Comparison of ENCODE assay signal across 1 cellular context in the genomic region with DNA sequence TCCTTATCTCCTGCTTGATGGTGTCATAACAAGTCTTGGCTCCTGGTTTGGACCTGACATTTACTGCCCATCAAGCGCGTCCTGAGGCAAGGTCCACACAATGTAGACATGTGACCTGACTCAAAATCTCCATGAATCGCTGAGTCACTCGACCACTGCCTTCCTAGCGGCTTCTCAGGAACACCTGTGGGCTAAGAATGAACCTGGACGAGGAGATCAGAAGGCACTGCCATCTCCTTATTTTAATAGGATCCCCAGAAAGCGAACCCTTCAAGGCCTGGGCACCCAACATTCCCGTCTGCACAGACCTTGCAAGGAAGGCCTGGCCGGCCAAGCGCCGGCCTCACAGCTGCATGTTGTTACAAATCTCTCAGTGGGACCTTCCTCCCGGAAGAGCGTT.
TF ChIP-seq lines count a peak whose summit lies in the region.

No MANE protein-coding gene starts in this region.

TF ChIP-seq in H1, 55 proteins besides CTCF, POLR2A, EP300 and RAD21:
- TF ChIP-seq JUN (IDR thresholded peaks at IDR 0.05; ENCODE audit: low read depth, low read length) (no peak), SP1 (IDR thresholded peaks at IDR 0.05; ENCODE audit: low read depth, low read length) (no peak), FOSL1 (IDR thresholded peaks at IDR 0.05; ENCODE audit: insufficient read depth, low read depth, low read length) (no peak), CBX8 (IDR thresholded peaks at IDR 0.05; ENCODE audit: borderline replicate concordance, low read depth, low read length) (no peak), SUZ12 (IDR thresholded peaks at IDR 0.05; ENCODE audit: low read length) (no peak), TAF7 (optimal IDR thresholded peaks at IDR 0.05; ENCODE audit: borderline replicate concordance, low read depth, low read length) (no peak), MAFK (IDR thresholded peaks at IDR 0.05; ENCODE audit: low read depth, low read length) (no peak), JUND (IDR thresholded peaks at IDR 0.05; ENCODE audit: low read length) (no peak), POLR2AphosphoS5 (IDR thresholded peaks at IDR 0.05; ENCODE audit: low read depth, low read length) (no peak), SRF (IDR thresholded peaks at IDR 0.05; ENCODE audit: low read depth, low read length) (no peak), CHD2 (IDR thresholded peaks at IDR 0.05; ENCODE audit: low read length) (no peak), BACH1 (IDR thresholded peaks at IDR 0.05; ENCODE audit: low read length) (no peak), SIRT6 (IDR thresholded peaks at IDR 0.05; ENCODE audit: low read length) (no peak), BCL11A (IDR thresholded peaks at IDR 0.05; ENCODE audit: low read depth in 2 of 2, low read length in 2 of 2) (no peak), EZH2 (IDR thresholded peaks at IDR 0.05; ENCODE audit: low read depth, low read length, severe bottlenecking) (no peak), CREB1 (IDR thresholded peaks at IDR 0.05) (no peak)
- TF ChIP-seq, protein P1, sequence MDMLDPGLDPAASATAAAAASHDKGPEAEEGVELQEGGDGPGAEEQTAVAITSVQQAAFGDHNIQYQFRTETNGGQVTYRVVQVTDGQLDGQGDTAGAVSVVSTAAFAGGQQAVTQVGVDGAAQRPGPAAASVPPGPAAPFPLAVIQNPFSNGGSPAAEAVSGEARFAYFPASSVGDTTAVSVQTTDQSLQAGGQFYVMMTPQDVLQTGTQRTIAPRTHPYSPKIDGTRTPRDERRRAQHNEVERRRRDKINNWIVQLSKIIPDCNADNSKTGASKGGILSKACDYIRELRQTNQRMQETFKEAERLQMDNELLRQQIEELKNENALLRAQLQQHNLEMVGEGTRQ (IDR thresholded peaks at IDR 0.05; ENCODE audit: low read length) = no peak
